Comparison of ENCODE assay signal across 8 cellular contexts in the genomic region with DNA sequence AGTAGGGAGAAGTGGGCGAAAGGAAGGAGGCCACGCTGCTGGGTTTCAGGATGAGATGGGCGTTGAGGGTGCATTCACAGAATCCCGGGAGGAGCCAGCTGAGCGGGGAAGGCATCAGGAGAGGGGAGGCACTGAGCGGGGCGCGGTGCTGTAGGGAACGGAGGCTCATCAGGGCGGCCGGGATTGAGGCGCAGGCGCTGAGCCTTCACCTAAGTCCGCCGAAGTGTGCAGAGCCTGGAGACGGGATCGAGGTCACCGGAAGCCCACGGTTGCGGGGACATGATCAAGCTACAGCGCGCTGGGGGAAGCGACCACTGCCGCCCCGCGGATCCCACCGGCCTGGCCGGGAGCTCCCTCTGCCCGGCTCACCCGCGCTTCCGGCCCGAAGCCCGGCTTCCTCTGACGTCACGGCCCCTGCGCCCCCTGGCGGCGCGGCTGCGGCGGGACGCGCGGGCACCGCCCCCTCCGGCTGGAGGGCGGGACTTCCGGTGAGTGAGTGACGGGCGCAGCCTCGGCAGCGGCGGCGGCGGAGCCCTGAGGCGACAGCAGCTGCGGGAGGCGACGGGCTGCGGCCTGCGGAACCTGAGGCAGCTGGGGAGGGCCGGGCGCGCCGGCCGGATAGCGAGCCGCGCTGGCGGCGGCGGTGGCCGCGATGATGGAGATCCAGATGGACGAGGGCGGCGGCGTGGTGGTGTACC. TPM values are rescaled to one million over a fixed set of nuclear protein-coding genes. Genes with fewer than 3 reads are reported as not detected.
DNase-seq lines count a peak whose midpoint lies in the region; ATAC-seq, FAIRE-seq and TF ChIP-seq lines count a peak whose summit lies in the region.

A gene with protein sequence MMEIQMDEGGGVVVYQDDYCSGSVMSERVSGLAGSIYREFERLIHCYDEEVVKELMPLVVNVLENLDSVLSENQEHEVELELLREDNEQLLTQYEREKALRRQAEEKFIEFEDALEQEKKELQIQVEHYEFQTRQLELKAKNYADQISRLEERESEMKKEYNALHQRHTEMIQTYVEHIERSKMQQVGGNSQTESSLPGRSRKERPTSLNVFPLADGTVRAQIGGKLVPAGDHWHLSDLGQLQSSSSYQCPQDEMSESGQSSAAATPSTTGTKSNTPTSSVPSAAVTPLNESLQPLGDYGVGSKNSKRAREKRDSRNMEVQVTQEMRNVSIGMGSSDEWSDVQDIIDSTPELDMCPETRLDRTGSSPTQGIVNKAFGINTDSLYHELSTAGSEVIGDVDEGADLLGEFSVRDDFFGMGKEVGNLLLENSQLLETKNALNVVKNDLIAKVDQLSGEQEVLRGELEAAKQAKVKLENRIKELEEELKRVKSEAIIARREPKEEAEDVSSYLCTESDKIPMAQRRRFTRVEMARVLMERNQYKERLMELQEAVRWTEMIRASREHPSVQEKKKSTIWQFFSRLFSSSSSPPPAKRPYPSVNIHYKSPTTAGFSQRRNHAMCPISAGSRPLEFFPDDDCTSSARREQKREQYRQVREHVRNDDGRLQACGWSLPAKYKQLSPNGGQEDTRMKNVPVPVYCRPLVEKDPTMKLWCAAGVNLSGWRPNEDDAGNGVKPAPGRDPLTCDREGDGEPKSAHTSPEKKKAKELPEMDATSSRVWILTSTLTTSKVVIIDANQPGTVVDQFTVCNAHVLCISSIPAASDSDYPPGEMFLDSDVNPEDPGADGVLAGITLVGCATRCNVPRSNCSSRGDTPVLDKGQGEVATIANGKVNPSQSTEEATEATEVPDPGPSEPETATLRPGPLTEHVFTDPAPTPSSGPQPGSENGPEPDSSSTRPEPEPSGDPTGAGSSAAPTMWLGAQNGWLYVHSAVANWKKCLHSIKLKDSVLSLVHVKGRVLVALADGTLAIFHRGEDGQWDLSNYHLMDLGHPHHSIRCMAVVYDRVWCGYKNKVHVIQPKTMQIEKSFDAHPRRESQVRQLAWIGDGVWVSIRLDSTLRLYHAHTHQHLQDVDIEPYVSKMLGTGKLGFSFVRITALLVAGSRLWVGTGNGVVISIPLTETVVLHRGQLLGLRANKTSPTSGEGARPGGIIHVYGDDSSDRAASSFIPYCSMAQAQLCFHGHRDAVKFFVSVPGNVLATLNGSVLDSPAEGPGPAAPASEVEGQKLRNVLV (N-terminal part only) (plus strand): TSS at position 508 of the 698 bp plus-strand sequence. CDS start 145 bp downstream, at position 653.

- in situ Hi-C loops in GM13977 (cut with MboI; ENCODE audit: low pct_unique_long_range_greater_than_20kb, low sequenced_read_pairs, unreplicated experiment): no loop called here

- H3K36me3 Mint-ChIP-seq in T-helper 1 cell treated with Interleukin-12 subunit alpha and Interleukin-12 subunit beta and Interleukin-4 antibody, amounts not matched to agents 30 μg/mL and 1 μg/mL, for 36 hours (ENCODE audit: low read depth): peaks cover 11% of the 10 kb centered on the region

- TF ChIP-seq CTCF in GM13977 (IDR thresholded peaks at IDR 0.05; ENCODE audit: extremely low read depth, insufficient read depth, missing control alignments): peak; percentile 100

- peaks cover 31% of the 10 kb centered on the region for H3K4me1 Mint-ChIP-seq in T-helper 1 cell treated with Interleukin-12 subunit alpha and Interleukin-12 subunit beta and Interleukin-4 antibody, amounts not matched to agents 30 μg/mL and 1 μg/mL, for 36 hours (ENCODE audit: low read depth)

- intact Hi-C loops in left ventricle myocardium superior (cut with micrococcal nuclease): no loop called here

- ATAC-seq in HG02852 (IDR thresholded peaks at IDR 0.05; ENCODE audit: unreplicated experiment) (peak; percentile 82), left ventricle myocardium superior (peak; percentile 93)

- peak; percentile 96 for FAIRE-seq in urothelium cell line (lab: Jason Lieb, UNC)

- H3K4me3 Mint-ChIP-seq in T-helper 1 cell treated with Interleukin-12 subunit alpha and Interleukin-12 subunit beta and Interleukin-4 antibody, amounts not matched to agents 30 μg/mL and 1 μg/mL, for 36 hours: peak within 1 kb of the TSS; percentile 100

- no peaks in the 10 kb centered on the region for H3K27me3 Mint-ChIP-seq in T-helper 1 cell treated with Interleukin-12 subunit alpha and Interleukin-12 subunit beta and Interleukin-4 antibody, amounts not matched to agents 30 μg/mL and 1 μg/mL, for 36 hours (ENCODE audit: low read depth)

- DNase-seq in GM13977 (ENCODE audit: low spot score) (peak; percentile 99), NCI-H1436 treated with DMSO at 0.1 percent for 48 hours (lab: John Stamatoyannopoulos, UW) (peak; percentile 15), amniotic stem cell (lab: John Stamatoyannopoulos, UW) (peak; percentile 63), left ventricle myocardium superior (peak; percentile 96), pulmonary artery endothelial cell (ENCODE audit: low read depth, low spot score) (peak; percentile 48), urothelium cell line (ENCODE audit: low spot score) (peak; percentile 97)

- peak within 1 kb of the TSS; percentile 100 for H3K27ac Mint-ChIP-seq in T-helper 1 cell treated with Interleukin-12 subunit alpha and Interleukin-12 subunit beta and Interleukin-4 antibody, amounts not matched to agents 30 μg/mL and 1 μg/mL, for 36 hours

- no peaks in the 10 kb centered on the region for H3K9me3 Mint-ChIP-seq in T-helper 1 cell treated with Interleukin-12 subunit alpha and Interleukin-12 subunit beta and Interleukin-4 antibody, amounts not matched to agents 30 μg/mL and 1 μg/mL, for 36 hours

RNA-seq across cellular contexts. Expression of the gene that starts here (rescaled TPM):
- 80.3 TPM for total RNA-seq in left ventricle myocardium superior
- 27.4 and 31.2 TPM in 2 replicates for total RNA-seq in pulmonary artery endothelial cell

Comparison
In these comparisons a context has a peak if more than half of its experiments do, and no peak if none do; other contexts are left out.
1. Peak in every context shown above with its lines: DNase-seq and ATAC-seq.
2. DNase-seq: peak in every context shown above with its lines; median percentile 99 in GM13977; 97 in urothelium cell line; 96 in left ventricle myocardium superior; 63 in amniotic stem cell; 48 in pulmonary artery endothelial cell; 15 in NCI-H1436 treated with DMSO at 0.1 percent for 48 hours.